In the genomic region with DNA sequence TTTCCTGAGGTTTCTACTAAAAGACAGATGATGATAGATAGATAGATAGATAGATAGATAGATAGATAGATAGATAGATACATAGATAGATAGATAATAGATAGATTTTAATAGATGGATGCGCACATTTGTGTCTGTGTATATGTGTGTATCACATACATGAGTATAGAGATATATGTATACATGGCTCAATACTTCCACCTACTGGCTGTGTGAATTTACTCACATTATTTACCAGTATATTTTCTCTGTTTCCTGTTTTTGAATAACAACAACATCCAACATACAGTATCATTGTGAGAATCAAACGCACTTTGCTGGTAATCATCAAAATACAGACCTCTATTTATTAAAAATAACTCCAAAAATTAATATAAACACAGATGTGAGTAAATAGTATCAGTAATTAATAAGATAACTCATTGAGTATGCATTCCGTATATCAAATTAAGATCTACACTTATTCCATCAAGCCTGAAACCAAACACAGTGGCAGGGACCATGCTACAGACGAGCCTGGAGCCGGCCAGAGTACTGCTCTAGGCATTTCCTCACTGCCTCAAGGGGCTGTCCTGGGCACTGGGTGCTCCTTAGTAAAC, we compare ENCODE assay signal across 10 cellular contexts.
DNase-seq lines count a peak whose midpoint lies in the region; ATAC-seq and TF ChIP-seq lines count a peak whose summit lies in the region.
"Had no signal": no experiment of that assay in that cellular context is flagged by ENCODE, and none has a peak within 500 bp of the region (broad histone marks: within the 10 kb centered on the region; RNA-seq: fewer than 3 reads in every experiment).

No MANE protein-coding gene starts in this region.

- no peak overlapping the region for H3K27ac ChIP-seq in vagina
- H3K27ac ChIP-seq: BLaER1 had no signal

- DNase-seq in NCI-H1436 (lab: John Stamatoyannopoulos, UW) = peak; percentile 34
- DNase-seq in NCI-H1436 treated with DMSO at 0.1 percent for 48 hours (lab: John Stamatoyannopoulos, UW) = no peak
- peak; percentile 17 for DNase-seq in NCI-H2196 treated with DMSO at 0.1 percent for 48 hours (lab: John Stamatoyannopoulos, UW; ENCODE audit: unreplicated experiment)
- peak; percentile 68 for DNase-seq in astrocyte of the spinal cord (ENCODE audit: low read depth, low spot score)
- peak; percentile 57 for DNase-seq in kidney tubule cell (ENCODE audit: low spot score)
- DNase-seq in vagina (ENCODE audit: extremely low spot score in 2 of 2) = no peak
- DNase-seq: activated T-cell treated with anti-CD3 and anti-CD28 coated beads, Interleukin-2, amount 50 U/mL, for 72 hours had no signal

- no peak for TF ChIP-seq POLR2A in vagina (IDR thresholded peaks at IDR 0.05)

- H3K4me3 ChIP-seq in astrocyte of the spinal cord (ENCODE audit: low read depth, low read length) (no peak overlapping the region), vagina (no peak overlapping the region)
- H3K4me3 ChIP-seq: BLaER1 had no signal

- H3K4me1 ChIP-seq in vagina = no peaks in the 10 kb centered on the region
- H3K4me1 ChIP-seq: BLaER1 had no signal

- no peaks in the 10 kb centered on the region for H3K27me3 ChIP-seq in vagina
- H3K27me3 ChIP-seq: BLaER1 had no signal

- ATAC-seq in HG03025 (IDR thresholded peaks at IDR 0.05; ENCODE audit: low FRiP score, unreplicated experiment) = peak; percentile 67
- ATAC-seq in HG03135 (IDR thresholded peaks at IDR 0.05; ENCODE audit: unreplicated experiment) = no peak

- H3K36me3 ChIP-seq in vagina = no peaks in the 10 kb centered on the region
- H3K36me3 ChIP-seq: BLaER1 had no signal

- in situ Hi-C loops in astrocyte of the spinal cord (cut with HindIII; ENCODE audit: low sequenced_read_pairs) = no loop called here

- intact Hi-C loops in vagina (cut with DNase I) = no loop called here

- no peaks in the 10 kb centered on the region for H3K9me3 ChIP-seq in vagina

- peak; percentile 28 for TF ChIP-seq CTCF in astrocyte of the spinal cord (IDR thresholded peaks at IDR 0.05; ENCODE audit: low read depth, low read length)
- TF ChIP-seq CTCF in vagina (IDR thresholded peaks at IDR 0.05) = peak in 1 of 3 experiments; percentile 37

Comparison
In these comparisons a context has a peak if more than half of its experiments do, and no peak if none do; other contexts are left out.
1. DNase-seq: peak in NCI-H1436 (single experiment), NCI-H2196 treated with DMSO at 0.1 percent for 48 hours (single experiment), astrocyte of the spinal cord (single experiment) and kidney tubule cell (single experiment); none in NCI-H1436 treated with DMSO at 0.1 percent for 48 hours (single experiment) and vagina (0 of 2).